In genomic region chr5:61030163-61030482, GRCh38 we compare ENCODE assay signal across 31 cellular contexts.
DNase-seq lines count a peak whose midpoint lies in the region; ATAC-seq and TF ChIP-seq lines count a peak whose summit lies in the region.
"Had no signal": no experiment of that assay in that cellular context is flagged by ENCODE, and none has a peak within 500 bp of the region (broad histone marks: within the 10 kb centered on the region; RNA-seq: fewer than 3 reads in every experiment).

No MANE protein-coding gene starts in this region.

- H3K27me3 Mint-ChIP-seq in MCF 10A (ENCODE audit: insufficient read depth, unreplicated experiment): no peaks in the 10 kb centered on the region
- H3K27me3 Mint-ChIP-seq: activated T-cell treated with anti-CD3 and anti-CD28 coated beads, Interleukin-2, amount 50 U/mL, for 24 hours; central memory CD8-positive, alpha-beta T cell; T-cell had no signal

- H3K36me3 Mint-ChIP-seq in MCF 10A (ENCODE audit: insufficient read depth, unreplicated experiment): no peaks in the 10 kb centered on the region
- H3K36me3 Mint-ChIP-seq: immature natural killer cell had no signal

- DNase-seq in MCF 10A (ENCODE audit: unreplicated experiment): no peak
- DNase-seq in breast epithelium (ENCODE audit: low spot score in 2 of 2): no peak
- DNase-seq in ascending aorta (ENCODE audit: low spot score in 2 of 2): no peak
- DNase-seq in foreskin fibroblast: peak; percentile 73 to 87
- DNase-seq in mucosa of descending colon: no peak
- DNase-seq in stimulated activated CD4-positive, alpha-beta T cell treated with anti-CD3 and anti-CD28 coated beads, Interleukin-2, amount 100 ng/mL, for 48 hours: no peak
- no peak for DNase-seq in CD1c-positive myeloid dendritic cell (ENCODE audit: extremely low spot score)
- no peak for DNase-seq in MV-4-11 (lab: John Stamatoyannopoulos, UW)
- DNase-seq: activated naive CD4-positive, alpha-beta T cell treated with Interleukin-2 at 50 U/mL for 16 hours; activated T-cell treated with anti-CD3 and anti-CD28 coated beads, Interleukin-2, amount 50 U/mL, for 24 hours; amygdala; BE2C; COR-L47; DMS79; effector memory CD4-positive, alpha-beta T cell; GOT3; immature natural killer cell; left ventricle myocardium superior; NCI-H1105; NCI-H2029; OCI-M1; Right ventricle myocardium superior; stimulated activated CD4-positive, alpha-beta T cell treated with anti-CD3 and anti-CD28 coated beads, Interleukin-1b, Interleukin-23, amount 100 ng/mL, for 48 hours; stimulated activated naive CD4-positive, alpha-beta T cell; T-cell had no signal

- no TSS peak for BruUV-seq in MCF 10A (replicated peaks; lab: Mats Ljungman, UMichigan)

- no peaks in the 10 kb centered on the region for H3K9me3 ChIP-seq in breast epithelium
- H3K9me3 ChIP-seq in ascending aorta: no peaks in the 10 kb centered on the region
- H3K9me3 ChIP-seq in mucosa of descending colon: no peaks in the 10 kb centered on the region
- H3K9me3 ChIP-seq: BE2C, thyroid gland had no signal

- H3K36me3 ChIP-seq in breast epithelium: no peaks in the 10 kb centered on the region
- no peaks in the 10 kb centered on the region for H3K36me3 ChIP-seq in ascending aorta
- no peaks in the 10 kb centered on the region for H3K36me3 ChIP-seq in mucosa of descending colon (ENCODE audit: low read depth)
- H3K36me3 ChIP-seq: BE2C, thyroid gland had no signal

- ATAC-seq in mucosa of descending colon: no peak
- ATAC-seq: esophagus mucosa, HepG2, T-cell had no signal

- H3K27ac Mint-ChIP-seq in MCF 10A (ENCODE audit: low read depth, unreplicated experiment): peak overlapping the region; percentile 25
- H3K27ac Mint-ChIP-seq: activated T-cell treated with anti-CD3 and anti-CD28 coated beads, Interleukin-2, amount 50 U/mL, for 24 hours; immature natural killer cell; nephron; T-cell had no signal

- TF ChIP-seq CTCF in MCF 10A (IDR thresholded peaks at IDR 0.05; ENCODE audit: unreplicated experiment) (no peak), breast epithelium (IDR thresholded peaks at IDR 0.05) (no peak), ascending aorta (IDR thresholded peaks at IDR 0.05) (no peak), foreskin fibroblast (IDR thresholded peaks at IDR 0.05; ENCODE audit: low read depth, low read length) (no peak), mucosa of descending colon (IDR thresholded peaks at IDR 0.05) (no peak)

- no peak overlapping the region for H3K4me3 ChIP-seq in breast epithelium
- H3K4me3 ChIP-seq in ascending aorta: no peak overlapping the region
- H3K4me3 ChIP-seq in foreskin fibroblast (ENCODE audit: low read depth in 1 of 2, low read length in 2 of 2): no peak overlapping the region
- no peak overlapping the region for H3K4me3 ChIP-seq in mucosa of descending colon
- H3K4me3 ChIP-seq: thyroid gland had no signal

- no peak overlapping the region for H3K4me3 Mint-ChIP-seq in MCF 10A (ENCODE audit: unreplicated experiment)
- H3K4me3 Mint-ChIP-seq: activated T-cell treated with anti-CD3 and anti-CD28 coated beads, Interleukin-2, amount 50 U/mL, for 24 hours; central memory CD8-positive, alpha-beta T cell; immature natural killer cell; nephron; T-cell had no signal

- H3K27me3 ChIP-seq in breast epithelium: no peaks in the 10 kb centered on the region
- no peaks in the 10 kb centered on the region for H3K27me3 ChIP-seq in ascending aorta
- H3K27me3 ChIP-seq: BE2C, thyroid gland had no signal

- H3K27ac ChIP-seq in breast epithelium (no peak overlapping the region), ascending aorta (peak overlapping the region; percentile 29 to 48)
- H3K27ac ChIP-seq: 22Rv1, thyroid gland had no signal

- H3K4me1 ChIP-seq in breast epithelium: no peaks in the 10 kb centered on the region
- peaks cover 0 to 19% of the 10 kb centered on the region in 2 donors for H3K4me1 ChIP-seq in ascending aorta
- H3K4me1 ChIP-seq in mucosa of descending colon (ENCODE audit: low read depth): no peaks in the 10 kb centered on the region

- POLR2A ChIA-PET in MCF 10A (lab: Yijun Ruan, JAX): interaction anchor here (1.3 kb wide), 1 partner anchor 10 kb away, joined by 3 read pairs; no protein-coding TSS in a partner anchor

- CTCF ChIA-PET in MCF 10A (lab: Yijun Ruan, JAX): interaction anchor here (0.7 kb wide), 2 partner anchors 24 to 333 kb away, joined by 3 read pairs; no protein-coding TSS in a partner anchor

- intact Hi-C loops in MCF 10A (cut with micrococcal nuclease) (no loop called here), breast epithelium (cut with DNase I; ENCODE audit: low total_unique reads) (no loop called here), ascending aorta (cut with DNase I) (no loop called here), mucosa of descending colon (cut with DNase I, micrococcal nuclease) (no loop called here)

- peaks cover 6% of the 10 kb centered on the region for H3K9me3 Mint-ChIP-seq in MCF 10A (ENCODE audit: unreplicated experiment)
- H3K9me3 Mint-ChIP-seq: central memory CD8-positive, alpha-beta T cell had no signal

- H3K4me1 Mint-ChIP-seq in MCF 10A (ENCODE audit: insufficient read depth, unreplicated experiment): peaks cover 10% of the 10 kb centered on the region
- H3K4me1 Mint-ChIP-seq: nephron had no signal

- TF ChIP-seq POLR2A in breast epithelium (IDR thresholded peaks at IDR 0.05): no peak

Comparison
In these comparisons a context has a peak if more than half of its experiments do, and no peak if none do; other contexts are left out.
1. DNase-seq: peak in foreskin fibroblast (2 of 2); none in MCF 10A (single experiment), breast epithelium (0 of 2), ascending aorta (0 of 2), mucosa of descending colon (0 of 3), stimulated activated CD4-positive, alpha-beta T cell treated with anti-CD3 and anti-CD28 coated beads, Interleukin-2, amount 100 ng/mL, for 48 hours (0 of 2), CD1c-positive myeloid dendritic cell (single experiment) and MV-4-11 (single experiment).
2. H3K27ac ChIP-seq: peak in ascending aorta (2 of 2); none in breast epithelium (0 of 2).